24 cellular contexts compared by ENCODE assay signal in the genomic region with DNA sequence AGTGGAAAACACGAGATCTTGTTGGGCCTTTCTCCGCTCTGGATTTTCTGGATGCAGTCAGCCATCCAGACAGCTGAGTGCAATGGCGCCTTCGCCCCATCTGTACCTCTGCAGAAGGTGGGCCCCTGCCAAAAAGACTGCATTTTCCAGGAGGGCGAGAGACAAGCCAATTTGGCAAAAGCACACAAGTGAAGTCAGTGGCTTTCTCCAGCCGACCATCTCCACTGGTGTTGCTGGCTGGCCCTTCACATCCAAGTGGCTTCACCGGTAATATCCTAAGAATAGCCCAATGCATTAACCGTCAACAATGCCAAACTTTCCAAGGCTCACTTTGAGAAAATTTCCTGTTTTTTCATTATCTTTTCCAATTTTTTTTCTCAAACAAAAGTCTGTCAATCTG.
"Had no signal": no experiment of that assay in that cellular context is flagged by ENCODE, and none has a peak within 500 bp of the region (broad histone marks: within the 10 kb centered on the region; RNA-seq: fewer than 3 reads in every experiment).

No MANE protein-coding gene starts in this region.

- H3K4me1 ChIP-seq: pancreas, prostate gland, right lobe of liver, spleen, tibial artery, upper lobe of left lung, uterus had no signal

- H3K27ac ChIP-seq: dorsolateral prefrontal cortex, pancreas, prostate gland, right lobe of liver, spleen, tibial artery, upper lobe of left lung, uterus had no signal

- FAIRE-seq: endometrium, frontal cortex, pancreas had no signal

- ATAC-seq: esophagus mucosa; left colon; pancreas; right lobe of liver; stimulated activated memory B cell treated with anti-CD40 and anti-IgM and Interleukin-4, amounts not matched to agents 10 μg/mL and 1 μg/mL and 100 μg/mL, for 72 hours had no signal

- DNase-seq: effector CD8-positive, alpha-beta T cell; hippocampal formation; left colon; left ventricle myocardium superior; mesenchymal stem cell; naive B cell; occipital lobe; pancreas; right lobe of liver; spleen; stimulated activated CD4-positive, alpha-beta T cell treated with anti-CD3 and anti-CD28 coated beads, Interleukin-15, amount 100 ng/mL, for 24 hours; stimulated activated CD4-positive, alpha-beta T cell treated with anti-CD3 and anti-CD28 coated beads, Interleukin-1b, Interleukin-23, amount 100 ng/mL, for 48 hours; stimulated activated CD4-positive, alpha-beta T cell treated with anti-CD3 and anti-CD28 coated beads, Interleukin-4, amount 100 ng/mL, for 24 hours; tibial artery; upper lobe of left lung; uterus had no signal

- H3K4me3 ChIP-seq: dorsolateral prefrontal cortex, heart left ventricle, lung, pancreas, prostate gland, right lobe of liver, spleen, tibial artery, upper lobe of left lung, uterus had no signal

- H3K9me3 ChIP-seq: heart left ventricle, pancreas, prostate gland, right lobe of liver, spleen, tibial artery, upper lobe of left lung, uterus had no signal
